ENCODE assay signal across 8 cellular contexts in genomic region chr2:205700331-205701132, GRCh38. TPM values are rescaled to one million over a fixed set of nuclear protein-coding genes. Genes with fewer than 3 reads are reported as not detected.
DNase-seq lines count a peak whose midpoint lies in the region; ATAC-seq and TF ChIP-seq lines count a peak whose summit lies in the region.

No MANE protein-coding gene starts in this region.

- no peak for TF ChIP-seq EP300 in esophagus muscularis mucosa (IDR thresholded peaks at IDR 0.05)

- WGBS in esophagus muscularis mucosa = 29% methylated on average over 11 of the region's 12 CpGs

- peaks cover 40 to 100% (median 100%) of the 10 kb centered on the region in 4 donors for H3K4me1 ChIP-seq in esophagus muscularis mucosa
- H3K4me1 ChIP-seq in rectal smooth muscle tissue (ENCODE audit: control insufficient read depth, insufficient read depth, low read length) = peaks cover 94% of the 10 kb centered on the region

- H3K9ac ChIP-seq in rectal smooth muscle tissue (ENCODE audit: low read length) = no peak overlapping the region

- no peak for TF ChIP-seq CTCF in esophagus muscularis mucosa (IDR thresholded peaks at IDR 0.05)

- TF ChIP-seq POLR2A in esophagus muscularis mucosa (IDR thresholded peaks at IDR 0.05; ENCODE audit: low read depth) = no peak

- peak; percentile 64 for ATAC-seq in HG02884 (IDR thresholded peaks at IDR 0.05; ENCODE audit: unreplicated experiment)
- ATAC-seq in activated CD8-positive, alpha-beta memory T cell treated with anti-CD3 and anti-CD28 coated beads, Interleukin-2, amount 10 ng/mL, durations not matched to agents 7 days and 5 days = no peak

- H3K27me3 ChIP-seq in esophagus muscularis mucosa (no peaks in the 10 kb centered on the region), rectal smooth muscle tissue (ENCODE audit: control insufficient read depth, insufficient read depth, low read length) (no peaks in the 10 kb centered on the region)

- CTCF ChIA-PET in activated CD8-positive, alpha-beta memory T cell treated with anti-CD3 and anti-CD28 coated beads, Interleukin-2, amount 10 ng/mL, durations not matched to agents 7 days and 5 days (lab: Charles Lee) = interaction anchor here (0.7 kb wide), 1 partner anchor 50 kb away, joined by 3 read pairs; no protein-coding TSS in a partner anchor

- intact Hi-C loops in esophagus muscularis mucosa (cut with DNase I) = no loop called here

- H3K4me3 Mint-ChIP-seq in activated CD8-positive, alpha-beta memory T cell treated with anti-CD3 and anti-CD28 coated beads, Interleukin-2, amount 10 ng/mL, durations not matched to agents 7 days and 5 days = no peak overlapping the region

- H3K36me3 ChIP-seq in esophagus muscularis mucosa = peaks cover 0 to 48% (median 13%) of the 10 kb centered on the region in 4 donors
- peaks cover 4% of the 10 kb centered on the region for H3K36me3 ChIP-seq in rectal smooth muscle tissue (ENCODE audit: control insufficient read depth, insufficient read depth, low read length)

- DNase-seq in SIG-M5 treated with dmso at 0.1 percent for 504 hours (lab: John Stamatoyannopoulos, UW; ENCODE audit: unreplicated experiment) = peak; percentile 20
- DNase-seq in SIG-M5 (lab: John Stamatoyannopoulos, UW) = no peak
- DNase-seq in OCI-M1 (lab: John Stamatoyannopoulos, UW) = peak; percentile 27
- DNase-seq in esophagus muscularis mucosa (ENCODE audit: extremely low spot score) = no peak
- no peak for DNase-seq in activated CD8-positive, alpha-beta memory T cell treated with anti-CD3 and anti-CD28 coated beads, Interleukin-2, amount 10 ng/mL, durations not matched to agents 7 days and 5 days
- DNase-seq in occipital lobe (lab: John Stamatoyannopoulos, UW) = no peak

- H3K27ac ChIP-seq in esophagus muscularis mucosa (replicated peaks in 1 of 4) (peak overlapping the region; percentile 87 to 98 (median 93)), rectal smooth muscle tissue (ENCODE audit: low read depth, low read length) (peak overlapping the region; percentile 97)

- no peaks in the 10 kb centered on the region for H3K9me3 ChIP-seq in esophagus muscularis mucosa

- H3K27me3 Mint-ChIP-seq in activated CD8-positive, alpha-beta memory T cell treated with anti-CD3 and anti-CD28 coated beads, Interleukin-2, amount 10 ng/mL, durations not matched to agents 7 days and 5 days = peaks cover 4% of the 10 kb centered on the region

- H3K4me1 Mint-ChIP-seq in activated CD8-positive, alpha-beta memory T cell treated with anti-CD3 and anti-CD28 coated beads, Interleukin-2, amount 10 ng/mL, durations not matched to agents 7 days and 5 days = no peaks in the 10 kb centered on the region

- no peaks in the 10 kb centered on the region for H3K9me3 Mint-ChIP-seq in activated CD8-positive, alpha-beta memory T cell treated with anti-CD3 and anti-CD28 coated beads, Interleukin-2, amount 10 ng/mL, durations not matched to agents 7 days and 5 days (ENCODE audit: low read depth)

- no peaks in the 10 kb centered on the region for H3K36me3 Mint-ChIP-seq in activated CD8-positive, alpha-beta memory T cell treated with anti-CD3 and anti-CD28 coated beads, Interleukin-2, amount 10 ng/mL, durations not matched to agents 7 days and 5 days

- peak overlapping the region in 1 of 4 donors; percentile 9 for H3K4me3 ChIP-seq in esophagus muscularis mucosa
- peak overlapping the region; percentile 16 for H3K4me3 ChIP-seq in rectal smooth muscle tissue (ENCODE audit: low read length)

- no peak overlapping the region for H3K27ac Mint-ChIP-seq in activated CD8-positive, alpha-beta memory T cell treated with anti-CD3 and anti-CD28 coated beads, Interleukin-2, amount 10 ng/mL, durations not matched to agents 7 days and 5 days

RNA-seq across cellular contexts. Expression of gene NRP2, which starts 18.2 kb away (rescaled TPM):
- 100 to 1,000 TPM; 195 to 440 (median 314) TPM for total RNA-seq in esophagus muscularis mucosa
- total RNA-seq in activated CD8-positive, alpha-beta memory T cell treated with anti-CD3 and anti-CD28 coated beads, Interleukin-2, amount 10 ng/mL, durations not matched to agents 7 days and 5 days = 1 to 10 TPM in 1 of 2 experiments, under 1 TPM in 1; 0.26 to 5.7 TPM
- total RNA-seq in occipital lobe = 22.1 TPM

Comparison
In these comparisons a context has a peak if more than half of its experiments do, and no peak if none do; other contexts are left out.
1. DNase-seq: peak in SIG-M5 treated with dmso at 0.1 percent for 504 hours (single experiment) and OCI-M1 (single experiment); none in SIG-M5 (single experiment), esophagus muscularis mucosa (single experiment), activated CD8-positive, alpha-beta memory T cell treated with anti-CD3 and anti-CD28 coated beads, Interleukin-2, amount 10 ng/mL, durations not matched to agents 7 days and 5 days (single experiment) and occipital lobe (single experiment).